ENCODE assay signal across 13 cellular contexts in the genomic region with DNA sequence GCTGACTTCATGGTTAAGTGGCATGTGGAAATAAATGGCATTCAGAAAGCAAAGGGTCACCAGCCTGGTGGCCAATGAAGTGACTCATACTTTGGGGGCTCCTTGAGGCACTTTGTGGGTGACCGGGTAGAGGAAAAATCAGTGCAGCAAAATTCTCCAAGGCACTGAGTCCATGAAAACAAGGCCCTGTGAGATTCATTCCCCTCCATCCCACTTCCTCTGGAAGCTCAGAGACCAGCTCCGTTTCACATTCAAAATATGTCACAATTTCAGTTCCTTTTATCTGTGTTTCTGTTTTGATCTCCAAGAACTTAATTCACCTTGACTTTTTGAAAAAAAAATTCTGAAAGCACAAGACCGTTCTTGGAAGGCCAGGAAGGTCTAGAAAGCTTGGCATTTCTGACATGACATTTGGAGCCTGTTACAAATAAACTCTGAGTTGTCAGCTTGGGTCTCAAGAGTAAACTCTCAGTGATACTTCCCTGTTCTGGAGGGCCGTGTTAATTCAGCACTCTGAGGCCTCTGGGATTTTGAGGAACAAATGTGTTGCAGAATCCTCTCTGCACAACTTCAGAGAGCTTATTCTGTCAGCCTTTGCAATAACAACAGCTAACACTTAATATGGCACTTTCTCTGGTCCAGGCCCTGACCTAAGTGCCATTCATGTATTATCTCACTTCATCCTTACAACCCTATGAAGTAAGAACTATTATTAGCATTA. TPM values are rescaled to one million over a fixed set of nuclear protein-coding genes. Genes with fewer than 3 reads are reported as not detected.
DNase-seq lines count a peak whose midpoint lies in the region; ATAC-seq and TF ChIP-seq lines count a peak whose summit lies in the region.
"Had no signal": no experiment of that assay in that cellular context is flagged by ENCODE, and none has a peak within 500 bp of the region (broad histone marks: within the 10 kb centered on the region; RNA-seq: fewer than 3 reads in every experiment).

No MANE protein-coding gene starts in this region.

- TF ChIP-seq POLR2A in esophagus muscularis mucosa (IDR thresholded peaks at IDR 0.05; ENCODE audit: low read depth) = no peak

- TF ChIP-seq EP300 in esophagus muscularis mucosa (IDR thresholded peaks at IDR 0.05) = no peak

- WGBS in esophagus muscularis mucosa = 21% methylated on average over 4 of the region's 4 CpGs

- intact Hi-C loops in esophagus muscularis mucosa (cut with DNase I) = no loop called here
- intact Hi-C loops in sciatic nerve (cut with DNase I) = no loop called here

- no peaks in the 10 kb centered on the region for H3K27me3 ChIP-seq in esophagus muscularis mucosa
- no peaks in the 10 kb centered on the region for H3K27me3 ChIP-seq in effector memory CD4-positive, alpha-beta T cell (replicated peaks; ENCODE audit: control insufficient read depth, insufficient read depth, low read length, poor library complexity, severe bottlenecking)

- ATAC-seq in GM18868 (IDR thresholded peaks at IDR 0.05; ENCODE audit: unreplicated experiment) = peak; percentile 70
- ATAC-seq in HG03342 (IDR thresholded peaks at IDR 0.05; ENCODE audit: unreplicated experiment) = peak; percentile 70
- peak; percentile 93 for ATAC-seq in sciatic nerve
- no peak for ATAC-seq in HG03097 (IDR thresholded peaks at IDR 0.05; ENCODE audit: low FRiP score, unreplicated experiment)

- H3K36me3 ChIP-seq in esophagus muscularis mucosa = no peaks in the 10 kb centered on the region
- no peaks in the 10 kb centered on the region for H3K36me3 ChIP-seq in effector memory CD4-positive, alpha-beta T cell (ENCODE audit: control insufficient read depth, insufficient read depth, low read length)

- no peak for TF ChIP-seq CTCF in esophagus muscularis mucosa (IDR thresholded peaks at IDR 0.05)

- peaks cover 0 to 7% (median 2%) of the 10 kb centered on the region in 4 donors for H3K9me3 ChIP-seq in esophagus muscularis mucosa
- no peaks in the 10 kb centered on the region for H3K9me3 ChIP-seq in effector memory CD4-positive, alpha-beta T cell (ENCODE audit: control insufficient read depth, low read length)

- H3K27ac ChIP-seq in esophagus muscularis mucosa (replicated peaks in 1 of 4) = peak overlapping the region in 3 of 4 donors; percentile 1 to 20 (median 11)
- no peak overlapping the region for H3K27ac ChIP-seq in effector memory CD4-positive, alpha-beta T cell (ENCODE audit: insufficient read depth, low read length, poor library complexity, severe bottlenecking)

- DNase-seq in esophagus muscularis mucosa (ENCODE audit: extremely low spot score) (peak; percentile 79), sciatic nerve (ENCODE audit: low spot score) (no peak), NCI-H526 treated with DMSO at 0.1 percent for 48 hours (lab: John Stamatoyannopoulos, UW) (no peak)
- no peak for DNase-seq in effector memory CD4-positive, alpha-beta T cell
- DNase-seq in activated CD4-positive, alpha-beta T cell treated with anti-CD3 and anti-CD28 coated beads, Interleukin-2, amount 50 U/mL, for 1 hour = no peak
- DNase-seq: central memory CD4-positive, alpha-beta T cell; DMS53; foreskin melanocyte; NCI-H2081 treated with DMSO at 0.1 percent for 48 hours; stimulated activated CD4-positive, alpha-beta T cell treated with anti-CD3 and anti-CD28 coated beads, Interleukin-2, amount 100 ng/mL, for 48 hours had no signal

- H3K4me1 ChIP-seq in esophagus muscularis mucosa = peaks cover 0 to 19% (median 16%) of the 10 kb centered on the region in 4 donors
- H3K4me1 ChIP-seq in effector memory CD4-positive, alpha-beta T cell (ENCODE audit: control insufficient read depth, insufficient read depth, low read length, poor library complexity, severe bottlenecking) = no peaks in the 10 kb centered on the region

- H3K4me3 ChIP-seq in esophagus muscularis mucosa = no peak overlapping the region
- H3K4me3 ChIP-seq in effector memory CD4-positive, alpha-beta T cell (ENCODE audit: insufficient read depth, low read depth, low read length, poor library complexity, severe bottlenecking) = no peak overlapping the region

RNA-seq across cellular contexts. Expression of a gene that starts 6.8 kb away (rescaled TPM):
- total RNA-seq in esophagus muscularis mucosa (1 to 10 TPM in 3 of 4 donors, under 1 TPM in 1; 0.83 to 4.2 (median 1.2) TPM), sciatic nerve (1.4 TPM)
